32 cellular contexts compared by ENCODE assay signal in the genomic region with DNA sequence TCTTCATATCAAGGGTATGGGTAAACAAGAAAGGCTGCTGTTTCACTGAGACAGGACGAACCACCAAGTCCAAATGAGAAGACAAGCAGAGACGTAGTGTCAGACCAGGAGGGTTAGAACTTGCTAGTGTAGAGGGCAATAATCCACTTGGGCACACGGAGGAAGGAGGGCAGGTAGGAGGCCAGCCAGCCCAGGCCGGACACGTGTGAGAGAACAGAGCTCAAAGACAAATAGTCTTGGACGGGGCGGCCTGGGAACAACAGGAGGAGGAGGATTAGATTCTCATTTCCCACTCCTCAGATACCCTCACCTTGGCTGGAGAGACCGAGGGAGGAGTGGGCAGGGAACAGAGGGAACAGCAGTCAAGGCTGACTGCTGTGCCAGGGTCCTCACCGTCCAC. TPM values are rescaled to one million over a fixed set of nuclear protein-coding genes. Genes with fewer than 3 reads are reported as not detected.
"Had no signal": no experiment of that assay in that cellular context is flagged by ENCODE, and none has a peak within 500 bp of the region (broad histone marks: within the 10 kb centered on the region; RNA-seq: fewer than 3 reads in every experiment).

No MANE protein-coding gene starts in this region.

- H3K27ac ChIP-seq: brain microvascular endothelial cell, SJCRH30 had no signal

- DNase-seq: activated CD4-positive, alpha-beta T cell treated with anti-CD3 and anti-CD28 coated beads for 48 hours; activated CD4-positive, alpha-beta T cell treated with anti-CD3 and anti-CD28 coated beads, Interleukin-2, amount 50 U/mL, for 4 hours; activated CD4-positive, CD25-positive, alpha-beta regulatory T cell treated with anti-CD3 and anti-CD28 coated beads, Interleukin-2, amount 50 U/mL, for 72 hours; activated CD8-positive, alpha-beta memory T cell treated with anti-CD3 and anti-CD28 coated beads, Interleukin-2, amount 10 ng/mL, durations not matched to agents 7 days and 5 days; activated effector memory CD4-positive, alpha-beta T cell treated with Interleukin-2 at 50 U/mL for 16 hours; activated naive CD4-positive, alpha-beta T cell; activated T-cell treated with anti-CD3 and anti-CD28 coated beads, Interleukin-2, amount 50 U/mL, for 24 hours; amygdala; brain microvascular endothelial cell; KG1; NCI-H1092; NCI-H1417 treated with DMSO at 0.1 percent for 48 hours; NCI-H1694; NCI-H2029; NCI-H2107; NCI-H2171 treated with DMSO at 0.1 percent for 48 hours; NCI-H226; NCI-H510A; NCI-H526 treated with DMSO at 0.1 percent for 48 hours; NCI-H82; Right ventricle myocardium superior; SJCRH30; SK-N-SH; SW 1271; T-helper 9 cell had no signal

- H3K4me3 ChIP-seq: SJCRH30 had no signal

- H3K4me1 ChIP-seq: SJCRH30 had no signal

- H3K36me3 Mint-ChIP-seq: IgD-negative memory B cell, WTC11 had no signal

- ATAC-seq: activated CD8-positive, alpha-beta memory T cell treated with anti-CD3 and anti-CD28 coated beads, Interleukin-2, amount 10 ng/mL, durations not matched to agents 7 days and 5 days; WTC11 had no signal

- H3K27me3 ChIP-seq: brain microvascular endothelial cell, SJCRH30 had no signal

- H3K27ac Mint-ChIP-seq: activated CD8-positive, alpha-beta memory T cell treated with anti-CD3 and anti-CD28 coated beads, Interleukin-2, amount 10 ng/mL, durations not matched to agents 7 days and 5 days; activated naive CD8-positive, alpha-beta T cell; activated T-cell treated with anti-CD3 and anti-CD28 coated beads, Interleukin-2, amount 50 U/mL, for 24 hours; activated T-helper 1 cell treated with anti-CD3 and anti-CD28 coated beads, Interleukin-12 subunit alpha, Interleukin-12 subunit beta, Interleukin-2, Interleukin-4 antibody, amounts not matched to agents 30 ng/mL and 10 ng/mL and 1 ng/mL, durations not matched to agents 14 hours and 24 hours and 36 hours; T-helper 1 cell treated with Interleukin-12 subunit alpha and Interleukin-12 subunit beta and Interleukin-4 antibody, amounts not matched to agents 30 μg/mL and 1 μg/mL, for 36 hours; WTC11 had no signal

- H3K9me3 Mint-ChIP-seq: activated T-cell treated with anti-CD3 and anti-CD28 coated beads, Interleukin-2, amount 50 U/mL, for 24 hours; activated T-helper 1 cell treated with anti-CD3 and anti-CD28 coated beads, Interleukin-12 subunit alpha, Interleukin-12 subunit beta, Interleukin-2, Interleukin-4 antibody, amounts not matched to agents 30 ng/mL and 10 ng/mL and 1 ng/mL, durations not matched to agents 14 hours and 24 hours and 36 hours; IgD-negative memory B cell; T-helper 1 cell treated with Interleukin-12 subunit alpha and Interleukin-12 subunit beta and Interleukin-4 antibody, amounts not matched to agents 30 μg/mL and 1 μg/mL, for 36 hours; WTC11 had no signal

- H3K9ac ChIP-seq: SK-N-SH had no signal

- H3K4me2 ChIP-seq: SK-N-SH had no signal

- H3K27me3 Mint-ChIP-seq: activated naive CD8-positive, alpha-beta T cell; activated T-cell treated with anti-CD3 and anti-CD28 coated beads, Interleukin-2, amount 50 U/mL, for 24 hours; IgD-negative memory B cell had no signal

- H3K4me3 Mint-ChIP-seq: activated CD8-positive, alpha-beta memory T cell treated with anti-CD3 and anti-CD28 coated beads, Interleukin-2, amount 10 ng/mL, durations not matched to agents 7 days and 5 days; activated naive CD8-positive, alpha-beta T cell; activated T-cell treated with anti-CD3 and anti-CD28 coated beads, Interleukin-2, amount 50 U/mL, for 24 hours; activated T-helper 1 cell treated with anti-CD3 and anti-CD28 coated beads, Interleukin-12 subunit alpha, Interleukin-12 subunit beta, Interleukin-2, Interleukin-4 antibody, amounts not matched to agents 30 ng/mL and 10 ng/mL and 1 ng/mL, durations not matched to agents 14 hours and 24 hours and 36 hours; IgD-negative memory B cell; T-helper 1 cell treated with Interleukin-12 subunit alpha and Interleukin-12 subunit beta and Interleukin-4 antibody, amounts not matched to agents 30 μg/mL and 1 μg/mL, for 36 hours; WTC11 had no signal

- H3K9me3 ChIP-seq: SJCRH30, SK-N-SH had no signal

- H3K36me3 ChIP-seq: SJCRH30 had no signal

- H3K4me1 Mint-ChIP-seq: WTC11 had no signal

RNA-seq across cellular contexts. Expression of a gene that starts 17.0 kb away (rescaled TPM):
- total RNA-seq: M059J, RPMI7951 had no signal
